ENCODE assay signal across 17 cellular contexts in genomic region chr9:85859751-85860150, GRCh38.
A peak's percentile ranks its signal among the peaks of the same experiment; 100 is the strongest.
DNase-seq lines count a peak whose midpoint lies in the region; ATAC-seq and TF ChIP-seq lines count a peak whose summit lies in the region.
"Had no signal": no experiment of that assay in that cellular context is flagged by ENCODE, and none has a peak within 500 bp of the region (broad histone marks: within the 10 kb centered on the region; RNA-seq: fewer than 3 reads in every experiment).

No MANE protein-coding gene starts in this region.

- intact Hi-C loops in psoas muscle (cut with DNase I) = no loop called here
- intact Hi-C loops in activated CD8-positive, alpha-beta T cell treated with anti-CD3 and anti-CD28 coated beads for 36 hours (cut with micrococcal nuclease) = no loop called here

- no peaks in the 10 kb centered on the region for H3K27me3 ChIP-seq in psoas muscle (ENCODE audit: insufficient read depth in 3 of 3, low read length in 2 of 3)
- no peaks in the 10 kb centered on the region for H3K27me3 ChIP-seq in tibial nerve
- H3K27me3 ChIP-seq: MG63 had no signal

- no peaks in the 10 kb centered on the region for H3K27me3 Mint-ChIP-seq in activated naive CD8-positive, alpha-beta T cell treated with anti-CD3 and anti-CD28 coated beads, Interleukin-2, amount 50 U/mL, for 24 hours
- H3K27me3 Mint-ChIP-seq in activated naive CD8-positive, alpha-beta T cell treated with anti-CD3 and anti-CD28 coated beads for 36 hours = no peaks in the 10 kb centered on the region
- H3K27me3 Mint-ChIP-seq in activated CD8-positive, alpha-beta T cell treated with anti-CD3 and anti-CD28 coated beads for 36 hours = no peaks in the 10 kb centered on the region
- H3K27me3 Mint-ChIP-seq: activated naive CD8-positive, alpha-beta T cell treated with anti-CD3 and anti-CD28 coated beads, Interleukin-2, amount 10 ng/mL, durations not matched to agents 7 days and 5 days; naive B cell had no signal

- ATAC-seq in activated naive CD8-positive, alpha-beta T cell treated with anti-CD3 and anti-CD28 coated beads, Interleukin-2, amount 50 U/mL, for 24 hours = peak; percentile 46
- ATAC-seq in SK-N-SH treated with all-trans-retinoic acid at 6 μM for 48 hours (peak; percentile 76), psoas muscle (peak; percentile 77 to 90 (median 88))
- ATAC-seq in activated CD8-positive, alpha-beta T cell treated with anti-CD3 and anti-CD28 coated beads for 36 hours = no peak
- ATAC-seq: CD8-positive, alpha-beta T cell had no signal

- no peak for TF ChIP-seq POLR2A in tibial nerve (IDR thresholded peaks at IDR 0.05)

- H3K36me3 Mint-ChIP-seq in activated naive CD8-positive, alpha-beta T cell treated with anti-CD3 and anti-CD28 coated beads, Interleukin-2, amount 50 U/mL, for 24 hours (ENCODE audit: low read depth) = peaks cover 9% of the 10 kb centered on the region
- peaks cover 9% of the 10 kb centered on the region for H3K36me3 Mint-ChIP-seq in activated naive CD8-positive, alpha-beta T cell treated with anti-CD3 and anti-CD28 coated beads for 36 hours
- H3K36me3 Mint-ChIP-seq in activated CD8-positive, alpha-beta T cell treated with anti-CD3 and anti-CD28 coated beads for 36 hours (ENCODE audit: low read depth) = peaks cover 10% of the 10 kb centered on the region

- WGBS in psoas muscle, 3 donors = 15 to 22% (median 21%) methylated on average over 1 of the region's 1 CpG
- WGBS in tibial nerve, 2 donors = 50 to 69% methylated on average over 1 of the region's 1 CpG

- H3K27ac ChIP-seq in psoas muscle (no peak overlapping the region), tibial nerve (no peak overlapping the region)
- H3K27ac ChIP-seq: parathyroid adenoma had no signal

- CTCF ChIA-PET in activated CD8-positive, alpha-beta T cell treated with anti-CD3 and anti-CD28 coated beads for 36 hours (lab: Charles Lee) = no interaction called here

- peaks cover 2 to 19% of the 10 kb centered on the region in 2 donors for H3K36me3 ChIP-seq in psoas muscle (ENCODE audit: insufficient read depth in 1 of 2, low read depth in 1 of 2)
- H3K36me3 ChIP-seq in tibial nerve = peaks cover 0 to 32% (median 0%) of the 10 kb centered on the region in 3 donors
- H3K36me3 ChIP-seq: MG63 had no signal

- H3K4me1 ChIP-seq in psoas muscle (peaks cover 11% of the 10 kb centered on the region), tibial nerve (peaks cover 0 to 5% (median 0%) of the 10 kb centered on the region in 4 donors)

- no peaks in the 10 kb centered on the region for H3K9me3 ChIP-seq in psoas muscle
- H3K9me3 ChIP-seq in tibial nerve = no peaks in the 10 kb centered on the region
- H3K9me3 ChIP-seq: MG63 had no signal

- POLR2A ChIA-PET in activated CD8-positive, alpha-beta T cell treated with anti-CD3 and anti-CD28 coated beads for 36 hours (lab: Charles Lee) = no interaction called here

- TF ChIP-seq CTCF in psoas muscle (IDR thresholded peaks at IDR 0.05) = no peak
- no peak for TF ChIP-seq CTCF in tibial nerve (IDR thresholded peaks at IDR 0.05)
- no peak for TF ChIP-seq CTCF in activated CD8-positive, alpha-beta T cell treated with anti-CD3 and anti-CD28 coated beads for 36 hours (IDR thresholded peaks at IDR 0.05)

- H3K4me3 Mint-ChIP-seq in activated naive CD8-positive, alpha-beta T cell treated with anti-CD3 and anti-CD28 coated beads, Interleukin-2, amount 50 U/mL, for 24 hours = no peak overlapping the region
- no peak overlapping the region for H3K4me3 Mint-ChIP-seq in activated naive CD8-positive, alpha-beta T cell treated with anti-CD3 and anti-CD28 coated beads for 36 hours
- H3K4me3 Mint-ChIP-seq in activated CD8-positive, alpha-beta T cell treated with anti-CD3 and anti-CD28 coated beads for 36 hours = no peak overlapping the region
- H3K4me3 Mint-ChIP-seq: activated naive CD8-positive, alpha-beta T cell treated with anti-CD3 and anti-CD28 coated beads, Interleukin-2, amount 10 ng/mL, durations not matched to agents 7 days and 5 days; CD8-positive, alpha-beta T cell; naive B cell had no signal

- H3K4me1 Mint-ChIP-seq in activated naive CD8-positive, alpha-beta T cell treated with anti-CD3 and anti-CD28 coated beads, Interleukin-2, amount 50 U/mL, for 24 hours = no peaks in the 10 kb centered on the region
- peaks cover 10% of the 10 kb centered on the region for H3K4me1 Mint-ChIP-seq in activated naive CD8-positive, alpha-beta T cell treated with anti-CD3 and anti-CD28 coated beads for 36 hours
- peaks cover 3% of the 10 kb centered on the region for H3K4me1 Mint-ChIP-seq in activated CD8-positive, alpha-beta T cell treated with anti-CD3 and anti-CD28 coated beads for 36 hours (ENCODE audit: low read depth)
- H3K4me1 Mint-ChIP-seq: activated naive CD8-positive, alpha-beta T cell treated with anti-CD3 and anti-CD28 coated beads, Interleukin-2, amount 10 ng/mL, durations not matched to agents 7 days and 5 days; naive B cell had no signal

- no peak for DNase-seq in activated naive CD8-positive, alpha-beta T cell treated with anti-CD3 and anti-CD28 coated beads, Interleukin-2, amount 50 U/mL, for 24 hours
- no peak for DNase-seq in activated naive CD8-positive, alpha-beta T cell treated with anti-CD3 and anti-CD28 coated beads for 36 hours
- DNase-seq in NCI-H2107 (lab: John Stamatoyannopoulos, UW) (peak; percentile 29), psoas muscle (no peak), tibial nerve (ENCODE audit: low spot score in 2 of 2) (no peak), NCI-H2227 treated with DMSO at 0.1 percent for 48 hours (lab: John Stamatoyannopoulos, UW) (no peak)
- no peak for DNase-seq in activated CD8-positive, alpha-beta T cell treated with anti-CD3 and anti-CD28 coated beads for 36 hours
- DNase-seq: activated CD4-positive, alpha-beta T cell treated with anti-CD3 and anti-CD28 coated beads for 1 hour; activated naive CD8-positive, alpha-beta T cell treated with anti-CD3 and anti-CD28 coated beads, Interleukin-2, amount 10 ng/mL, durations not matched to agents 7 days and 5 days; CD8-positive, alpha-beta T cell; MG63; naive B cell; SIG-M5; stimulated activated CD4-positive, alpha-beta T cell treated with anti-CD3 and anti-CD28 coated beads, Interleukin-4, amount 100 ng/mL, for 24 hours; T1000 had no signal

- no peak for TF ChIP-seq EP300 in tibial nerve (IDR thresholded peaks at IDR 0.05)

- no peaks in the 10 kb centered on the region for H3K9me3 Mint-ChIP-seq in activated naive CD8-positive, alpha-beta T cell treated with anti-CD3 and anti-CD28 coated beads, Interleukin-2, amount 50 U/mL, for 24 hours
- H3K9me3 Mint-ChIP-seq in activated naive CD8-positive, alpha-beta T cell treated with anti-CD3 and anti-CD28 coated beads for 36 hours = peaks cover 2% of the 10 kb centered on the region
- H3K9me3 Mint-ChIP-seq in activated CD8-positive, alpha-beta T cell treated with anti-CD3 and anti-CD28 coated beads for 36 hours = no peaks in the 10 kb centered on the region
- H3K9me3 Mint-ChIP-seq: activated naive CD8-positive, alpha-beta T cell treated with anti-CD3 and anti-CD28 coated beads, Interleukin-2, amount 10 ng/mL, durations not matched to agents 7 days and 5 days had no signal

- H3K4me3 ChIP-seq in psoas muscle = no peak overlapping the region
- H3K4me3 ChIP-seq in tibial nerve = no peak overlapping the region
- H3K4me3 ChIP-seq: MG63 had no signal

- H3K27ac Mint-ChIP-seq in activated naive CD8-positive, alpha-beta T cell treated with anti-CD3 and anti-CD28 coated beads, Interleukin-2, amount 50 U/mL, for 24 hours = no peak overlapping the region
- no peak overlapping the region for H3K27ac Mint-ChIP-seq in activated naive CD8-positive, alpha-beta T cell treated with anti-CD3 and anti-CD28 coated beads for 36 hours
- no peak overlapping the region for H3K27ac Mint-ChIP-seq in activated CD8-positive, alpha-beta T cell treated with anti-CD3 and anti-CD28 coated beads for 36 hours
- H3K27ac Mint-ChIP-seq: activated naive CD8-positive, alpha-beta T cell treated with anti-CD3 and anti-CD28 coated beads, Interleukin-2, amount 10 ng/mL, durations not matched to agents 7 days and 5 days; CD8-positive, alpha-beta T cell had no signal

TF ChIP-seq in SK-N-SH treated with all-trans-retinoic acid at 6 μM for 48 hours, 23 proteins besides CTCF, POLR2A, EP300 and RAD21:
- peak; percentile 54 for TF ChIP-seq ISL1 (CRISPR knock-in tag; IDR thresholded peaks at IDR 0.05)
- TF ChIP-seq ZNF70 (CRISPR knock-in tag; IDR thresholded peaks at IDR 0.05) = no peak
